ENCODE assay signal across 8 cellular contexts in the genomic region with DNA sequence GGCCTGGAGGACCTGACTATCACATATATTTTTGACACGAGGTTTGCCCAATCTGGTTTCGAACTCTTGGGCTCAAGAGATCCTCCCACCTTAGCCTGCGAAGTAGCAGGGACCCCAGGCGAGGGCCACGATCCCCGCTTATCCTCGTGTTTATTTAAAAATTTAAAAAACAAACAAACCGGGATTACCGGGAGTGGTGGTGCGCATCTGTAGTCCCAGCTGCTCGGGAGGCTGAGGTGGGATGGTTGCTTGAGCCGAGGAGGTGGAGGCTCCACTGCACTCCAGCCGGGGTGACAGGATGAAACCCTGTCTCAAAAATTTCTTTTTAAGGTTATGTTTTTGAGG. TPM values are rescaled to one million over a fixed set of nuclear protein-coding genes. Genes with fewer than 3 reads are reported as not detected.
A peak's percentile ranks its signal among the peaks of the same experiment; 100 is the strongest.
DNase-seq lines count a peak whose midpoint lies in the region; ATAC-seq and TF ChIP-seq lines count a peak whose summit lies in the region.

No MANE protein-coding gene starts in this region.

- no peaks in the 10 kb centered on the region for H3K9me3 Mint-ChIP-seq in activated CD4-positive, alpha-beta memory T cell treated with anti-CD3 and anti-CD28 coated beads for 36 hours

- peak overlapping the region; percentile 96 for H3K4me3 Mint-ChIP-seq in activated CD4-positive, alpha-beta memory T cell treated with anti-CD3 and anti-CD28 coated beads for 36 hours

- POLR2A ChIA-PET in HEK293T (lab: Yijun Ruan, JAX), result interaction anchor here (0.9 to 2.2 kb wide), 14 partner anchors 8 to 163 kb away, joined by 3 to 18 read pairs (median 5); a partner anchor contains a TSS
- POLR2A ChIA-PET in activated CD4-positive, alpha-beta memory T cell treated with anti-CD3 and anti-CD28 coated beads for 36 hours (lab: Charles Lee), result interaction anchor here (0.6 to 2.5 kb wide), 3 partner anchors 12 to 808 kb away, joined by 3 to 15 read pairs (median 6); a partner anchor contains a TSS

- no peaks in the 10 kb centered on the region for H3K27me3 Mint-ChIP-seq in activated CD4-positive, alpha-beta memory T cell treated with anti-CD3 and anti-CD28 coated beads for 36 hours

- TF ChIP-seq CTCF in hepatocyte (IDR thresholded peaks at IDR 0.05; ENCODE audit: poor library complexity), result no peak

- peak overlapping the region; percentile 89 for H3K27ac Mint-ChIP-seq in activated CD4-positive, alpha-beta memory T cell treated with anti-CD3 and anti-CD28 coated beads for 36 hours

- peaks cover 21% of the 10 kb centered on the region for H3K79me2 ChIP-seq in hepatocyte

- no peaks in the 10 kb centered on the region for H3K36me3 ChIP-seq in hepatocyte (replicated peaks; ENCODE audit: insufficient read depth, low read depth)

- CTCF ChIA-PET in HEK293T (lab: Yijun Ruan, JAX), result no interaction called here
- CTCF ChIA-PET in activated CD4-positive, alpha-beta memory T cell treated with anti-CD3 and anti-CD28 coated beads for 36 hours (lab: Charles Lee), result interaction anchor here (1.2 to 5.5 kb wide), 3 partner anchors 12 to 62 kb away, joined by 3 to 66 read pairs (median 7); a partner anchor contains a TSS

- no peaks in the 10 kb centered on the region for H3K9me2 ChIP-seq in hepatocyte (replicated peaks; ENCODE audit: insufficient read depth)

- peaks cover 10% of the 10 kb centered on the region for H3K4me1 Mint-ChIP-seq in activated CD4-positive, alpha-beta memory T cell treated with anti-CD3 and anti-CD28 coated beads for 36 hours (ENCODE audit: low read depth)

- peaks cover 11% of the 10 kb centered on the region for H3K4me1 ChIP-seq in hepatocyte (ENCODE audit: insufficient read depth)

- no peak for ATAC-seq in HG03460 (IDR thresholded peaks at IDR 0.05; ENCODE audit: unreplicated experiment)

- H3K9me3 ChIP-seq in hepatocyte (ENCODE audit: low read depth), result no peaks in the 10 kb centered on the region

- no peaks in the 10 kb centered on the region for H4K20me1 ChIP-seq in hepatocyte (ENCODE audit: insufficient read depth, poor library complexity, severe bottlenecking)

- H3K27ac ChIP-seq in hepatocyte (peak overlapping the region; percentile 53), skin epidermis (peak overlapping the region in 20 of 21 experiments; percentile 83 to 98 (median 94))

- peaks cover 8% of the 10 kb centered on the region for H3K36me3 Mint-ChIP-seq in activated CD4-positive, alpha-beta memory T cell treated with anti-CD3 and anti-CD28 coated beads for 36 hours

- H3K27me3 ChIP-seq in hepatocyte, result no peaks in the 10 kb centered on the region

- intact Hi-C loops in activated CD4-positive, alpha-beta memory T cell treated with anti-CD3 and anti-CD28 coated beads for 36 hours (cut with micrococcal nuclease), result no loop called here

- peak overlapping the region; percentile 100 for H2AFZ ChIP-seq in hepatocyte

- DNase-seq in HEK293T (ENCODE audit: extremely low spot score), result no peak
- no peak for DNase-seq in activated CD4-positive, alpha-beta memory T cell treated with anti-CD3 and anti-CD28 coated beads for 36 hours
- no peak for DNase-seq in hepatocyte (ENCODE audit: low spot score)
- DNase-seq in COR-L47 (lab: John Stamatoyannopoulos, UW), result no peak
- DNase-seq in kidney glomerular epithelial cell (lab: John Stamatoyannopoulos, UW), result no peak
- no peak for DNase-seq in RKO (ENCODE audit: low spot score)

- peak overlapping the region; percentile 86 for H3K4me2 ChIP-seq in hepatocyte

- peak overlapping the region; percentile 93 for H3K4me3 ChIP-seq in hepatocyte
- H3K4me3 ChIP-seq in skin epidermis, result peak overlapping the region; percentile 93 to 100 (median 97)

- WGBS in hepatocyte (ENCODE audit: low lambda C conversion rate, missing lambda C conversion rate), result 61% methylated on average over 13 of the region's 13 CpGs

TF ChIP-seq in HEK293T, 16 proteins besides CTCF, POLR2A, EP300 and RAD21:
- TF ChIP-seq L3MBTL2 (conservative IDR thresholded peaks at IDR 0.05), result peak; percentile 59
- TF ChIP-seq TARDBP (IDR thresholded peaks at IDR 0.05), result no peak

RNA-seq across cellular contexts. Expression of a gene that starts 0.5 kb away (rescaled TPM):
- 10 to 100 TPM; 62.1 to 70.0 TPM for total RNA-seq in activated CD4-positive, alpha-beta memory T cell treated with anti-CD3 and anti-CD28 coated beads for 36 hours
- 42.0 and 47.0 TPM in 2 replicates for total RNA-seq in hepatocyte
- 44.2 and 47.2 TPM in 2 replicates for polyA plus RNA-seq in hepatocyte

RNA-seq across cellular contexts. Expression of a gene that starts 40.3 kb away (rescaled TPM):
- 100 to 1,000 TPM; 159 to 164 TPM for total RNA-seq in activated CD4-positive, alpha-beta memory T cell treated with anti-CD3 and anti-CD28 coated beads for 36 hours
- total RNA-seq in hepatocyte, result 22.7 and 28.6 TPM in 2 replicates
- 186 and 207 TPM in 2 replicates for polyA plus RNA-seq in hepatocyte

RNA-seq across cellular contexts. Expression of a gene that starts 53.1 kb away (rescaled TPM):
- not detected for total RNA-seq in activated CD4-positive, alpha-beta memory T cell treated with anti-CD3 and anti-CD28 coated beads for 36 hours
- 1.0 and 3.3 TPM in 2 replicates for total RNA-seq in hepatocyte
- 9.5 and 16.6 TPM in 2 replicates for polyA plus RNA-seq in hepatocyte
